Comparison of ENCODE assay signal across 23 cellular contexts in genomic region chr3:64195786-64196185, GRCh38. TPM values are rescaled to one million over a fixed set of nuclear protein-coding genes. Genes with fewer than 3 reads are reported as not detected.
"Had no signal": no experiment of that assay in that cellular context is flagged by ENCODE, and none has a peak within 500 bp of the region (broad histone marks: within the 10 kb centered on the region; RNA-seq: fewer than 3 reads in every experiment).

No MANE protein-coding gene starts in this region.

- H3K4me1 ChIP-seq: adrenal gland, lower lobe of right lung, right lobe of liver had no signal

- ATAC-seq: heart left ventricle; left lobe of liver; lower lobe of right lung; naive thymus-derived CD4-positive, alpha-beta T cell; right lobe of liver had no signal

- H3K4me3 Mint-ChIP-seq: activated naive CD8-positive, alpha-beta T cell; activated T-cell treated with anti-CD3 and anti-CD28 coated beads, Interleukin-2, amount 50 U/mL, for 24 hours; naive thymus-derived CD4-positive, alpha-beta T cell; neural crest cell; stimulated activated naive CD8-positive, alpha-beta T cell treated with anti-CD3 and anti-CD28 coated beads, Interleukin-15, Interleukin-2, amounts not matched to agents 100 ng/mL and 50 ng/mL, for 24 hours; T-helper 2 cell treated with Interferon-gamma antibody and Interleukin-4, amounts not matched to agents 5 μg/mL and 100 μg/mL, for 36 hours had no signal

- H3K27me3 ChIP-seq: adrenal gland, heart left ventricle, right lobe of liver, thyroid gland had no signal

- H3K4me1 Mint-ChIP-seq: naive thymus-derived CD4-positive, alpha-beta T cell; neural crest cell had no signal

- DNase-seq: activated CD4-positive, CD25-positive, alpha-beta regulatory T cell treated with anti-CD3 and anti-CD28 coated beads, Interleukin-2, amount 50 U/mL, for 72 hours; activated CD8-positive, alpha-beta memory T cell treated with anti-CD3 and anti-CD28 coated beads for 24 hours; activated CD8-positive, alpha-beta memory T cell treated with anti-CD3 and anti-CD28 coated beads, Interleukin-2, amount 50 U/mL, for 4 hours; activated naive CD4-positive, alpha-beta T cell; activated T-cell treated with anti-CD3 and anti-CD28 coated beads, Interleukin-2, amount 50 U/mL, for 24 hours; adrenal gland; heart left ventricle; lower lobe of right lung; naive thymus-derived CD4-positive, alpha-beta T cell; occipital lobe; right lobe of liver; stimulated activated CD4-positive, alpha-beta T cell treated with anti-CD3 and anti-CD28 coated beads, Interleukin-1b, Interleukin-23, amount 100 ng/mL, for 48 hours; substantia nigra; thyroid gland had no signal

- H3K36me3 ChIP-seq: adrenal gland, right lobe of liver had no signal

- H3K4me3 ChIP-seq: adrenal gland, coronary artery, heart left ventricle, lower lobe of right lung, right lobe of liver, skin epidermis, thyroid gland had no signal

- H3K9me3 ChIP-seq: adrenal gland, heart left ventricle, lower lobe of right lung, right lobe of liver, thyroid gland had no signal

- H3K27ac Mint-ChIP-seq: activated naive CD8-positive, alpha-beta T cell; activated T-cell treated with anti-CD3 and anti-CD28 coated beads, Interleukin-2, amount 50 U/mL, for 24 hours; activated T-helper 2 cell treated with anti-CD3 and anti-CD28 coated beads, Interferon-gamma antibody, Interleukin-2, Interleukin-4, amounts not matched to agents 10 μg/mL and 5 μg/mL and 100 μg/mL, durations not matched to agents 14 hours and 24 hours and 36 hours; naive thymus-derived CD4-positive, alpha-beta T cell; stimulated activated naive CD8-positive, alpha-beta T cell treated with anti-CD3 and anti-CD28 coated beads, Interleukin-15, Interleukin-2, amounts not matched to agents 100 ng/mL and 50 ng/mL, for 24 hours; T-helper 2 cell treated with Interferon-gamma antibody and Interleukin-4, amounts not matched to agents 5 μg/mL and 100 μg/mL, for 36 hours had no signal

- H3K36me3 Mint-ChIP-seq: activated naive CD8-positive, alpha-beta T cell had no signal

- H3K27ac ChIP-seq: adrenal gland, coronary artery, heart left ventricle, lower lobe of right lung, right lobe of liver, skin epidermis, VCaP had no signal

RNA-seq across cellular contexts. Expression of gene PRICKLE2, which starts 29.5 kb away (rescaled TPM):
- total RNA-seq: activated T-helper 2 cell treated with anti-CD3 and anti-CD28 coated beads, Interferon-gamma antibody, Interleukin-2, Interleukin-4, amounts not matched to agents 10 μg/mL and 5 μg/mL and 100 μg/mL, durations not matched to agents 14 hours and 24 hours and 36 hours had no signal
